Comparison of ENCODE assay signal across 15 cellular contexts in the genomic region with DNA sequence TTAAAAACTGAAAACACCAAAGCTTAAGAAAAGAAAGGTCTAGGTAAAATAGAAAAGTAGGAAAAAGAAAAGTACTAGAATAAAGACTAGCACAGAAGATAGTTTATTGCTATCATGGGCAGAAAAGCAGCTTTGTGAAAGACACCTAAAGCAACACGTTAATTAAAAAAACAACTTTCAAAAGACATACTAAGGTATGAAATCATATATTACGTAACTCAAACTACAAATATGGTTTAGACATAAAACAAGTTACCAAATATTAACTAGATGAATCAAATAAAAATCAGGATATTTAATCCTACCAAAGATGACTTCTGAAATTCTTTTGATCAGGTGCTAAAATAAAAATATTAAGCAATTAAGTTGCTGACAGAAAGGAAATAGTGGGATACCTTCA.
"Had no signal": no experiment of that assay in that cellular context is flagged by ENCODE, and none has a peak within 500 bp of the region (broad histone marks: within the 10 kb centered on the region; RNA-seq: fewer than 3 reads in every experiment).

No MANE protein-coding gene starts in this region.

- H3K4me2 ChIP-seq: smooth muscle cell had no signal

- H3K36me3 ChIP-seq: ovary, right atrium auricular region had no signal

- ATAC-seq: gastroesophageal sphincter; left colon; left ventricle myocardium superior; naive thymus-derived CD4-positive, alpha-beta T cell; stimulated activated memory B cell treated with anti-CD40 and anti-IgM and Interleukin-4, amounts not matched to agents 10 μg/mL and 1 μg/mL and 100 μg/mL, for 72 hours had no signal

- H3K27ac ChIP-seq: coronary artery, gastroesophageal sphincter, ovary, right atrium auricular region, tibial artery had no signal

- DNase-seq: caudate nucleus; effector CD4-positive, alpha-beta T cell; endodermal cell; glutamatergic neuron; left colon; left ventricle myocardium superior; naive thymus-derived CD4-positive, alpha-beta T cell; ovary; stimulated activated CD4-positive, alpha-beta T cell treated with anti-CD3 and anti-CD28 coated beads, Interleukin-4, amount 100 ng/mL, for 24 hours; tibial artery had no signal

- H3K27me3 ChIP-seq: gastroesophageal sphincter, ovary, right atrium auricular region, tibial artery had no signal

- H3K4me1 ChIP-seq: gastroesophageal sphincter, right atrium auricular region had no signal

- H3K4me3 ChIP-seq: coronary artery, gastroesophageal sphincter, ovary, right atrium auricular region, smooth muscle cell, tibial artery had no signal

- H3K9me3 ChIP-seq: gastroesophageal sphincter, ovary, right atrium auricular region, tibial artery had no signal
